In the genomic region with DNA sequence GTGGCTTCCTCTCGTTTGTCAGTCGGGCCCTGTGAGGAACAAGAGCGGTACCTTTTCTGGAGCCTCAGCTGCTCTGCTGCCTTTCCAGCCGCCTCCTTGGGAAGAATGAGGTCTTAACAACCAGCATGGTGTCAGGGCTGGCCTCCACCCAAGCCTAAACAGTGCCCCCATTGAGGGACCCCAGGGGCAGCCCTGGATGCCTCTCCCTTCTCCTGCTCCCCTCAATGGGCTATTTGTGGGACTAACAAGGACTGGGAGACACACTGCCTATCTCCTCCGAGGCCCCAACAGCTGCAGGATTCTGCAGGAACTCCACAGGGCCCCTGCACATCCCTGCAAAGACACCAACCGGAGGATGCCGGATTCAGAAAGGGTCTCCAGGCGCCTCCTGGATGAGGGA, we compare ENCODE assay signal across 14 cellular contexts.
"Had no signal": no experiment of that assay in that cellular context is flagged by ENCODE, and none has a peak within 500 bp of the region (broad histone marks: within the 10 kb centered on the region; RNA-seq: fewer than 3 reads in every experiment).

No MANE protein-coding gene starts in this region.

- DNase-seq: activated CD4-positive, alpha-beta T cell treated with anti-CD3 and anti-CD28 coated beads for 48 hours; activated CD8-positive, alpha-beta memory T cell treated with anti-CD3 and anti-CD28 coated beads, Interleukin-2, amount 50 U/mL, for 48 hours; activated CD8-positive, alpha-beta T cell treated with anti-CD3 and anti-CD28 coated beads, Interleukin-2, amount 10 ng/mL, durations not matched to agents 7 days and 5 days; activated naive CD4-positive, alpha-beta T cell; central memory CD4-positive, alpha-beta T cell; effector CD8-positive, alpha-beta T cell; left cardiac atrium; lower lobe of right lung; natural killer cell; stimulated activated CD4-positive, alpha-beta T cell treated with anti-CD3 and anti-CD28 coated beads, Interleukin-4, amount 100 ng/mL, for 1 hour; stimulated activated naive CD8-positive, alpha-beta T cell treated with anti-CD3 and anti-CD28 coated beads, Interleukin-15, amount 100 ng/mL, for 72 hours; T-helper 9 cell; thyroid gland; uterus had no signal
